ENCODE assay signal across 30 cellular contexts in genomic region chr17:48800626-48801217, GRCh38. TPM values are rescaled to one million over a fixed set of nuclear protein-coding genes. Genes with fewer than 3 reads are reported as not detected.
DNase-seq lines count a peak whose midpoint lies in the region; ATAC-seq, FAIRE-seq and TF ChIP-seq lines count a peak whose summit lies in the region.
"Had no signal": no experiment of that assay in that cellular context is flagged by ENCODE, and none has a peak within 500 bp of the region (broad histone marks: within the 10 kb centered on the region; RNA-seq: fewer than 3 reads in every experiment).

No MANE protein-coding gene starts in this region.

- no peak for DNase-seq in Right ventricle myocardium superior
- no peak for DNase-seq in left cardiac atrium
- no peak for DNase-seq in OCI-LY7 (ENCODE audit: low spot score)
- DNase-seq in colonic mucosa = peak; percentile 68
- no peak for DNase-seq in GF-D8 (lab: John Stamatoyannopoulos, UW)
- no peak for DNase-seq in RCC 7860 (ENCODE audit: low spot score)
- DNase-seq in NAMALWA (ENCODE audit: low spot score) = no peak
- no peak for DNase-seq in activated T-cell treated with anti-CD3 and anti-CD28 coated beads, Interleukin-2, amount 50 U/mL, for 1 hour
- DNase-seq: activated CD4-positive, alpha-beta T cell treated with anti-CD3 and anti-CD28 coated beads, Interleukin-2, amount 10 ng/mL, durations not matched to agents 7 days and 5 days; activated effector memory CD4-positive, alpha-beta T cell treated with anti-CD3 and anti-CD28 coated beads, Interleukin-2, amount 50 U/mL, for 16 hours; activated T-cell treated with anti-CD3 and anti-CD28 coated beads, Interleukin-2, amount 50 U/mL, for 24 hours; anterior cingulate cortex; DMS 273 treated with DMSO at 0.1 percent for 48 hours; EL; H7; NCI-H1048; NCI-H1694; NCI-H748 treated with DMSO at 0.1 percent for 48 hours; ovary; retina; stimulated activated naive CD4-positive, alpha-beta T cell treated with Interleukin-2 at 50 U/mL for 16 hours; T1000 had no signal

- H3K27me3 ChIP-seq in colonic mucosa = no peaks in the 10 kb centered on the region
- H3K27me3 ChIP-seq: hepatocyte, ovary had no signal

- H3K4me1 ChIP-seq in OCI-LY7 (ENCODE audit: insufficient read depth, low read length, poor library complexity, severe bottlenecking) (no peaks in the 10 kb centered on the region), colonic mucosa (peaks cover 12% of the 10 kb centered on the region)
- H3K4me1 ChIP-seq: breast epithelium had no signal

- 0 out of 2 replicates have a peak overlapping the region, but pooled peaks have one; percentile 1 for H2AFZ ChIP-seq in OCI-LY7 (ENCODE audit: low read length)
- H2AFZ ChIP-seq: hepatocyte had no signal

- CTCF ChIA-PET in OCI-LY7 (lab: Charles Lee; ENCODE audit: unreplicated experiment) = no interaction called here

- H4K20me1 ChIP-seq in OCI-LY7 (ENCODE audit: insufficient read depth, low read length) = no peaks in the 10 kb centered on the region

- intact Hi-C loops in Right ventricle myocardium superior (cut with DNase I) (loop anchor here (10.0 kb wide), 1 partner anchor 234 kb away; no protein-coding TSS in a partner anchor), left cardiac atrium (cut with DNase I) (loop anchor here in 1 of 2 donors (10.0 kb wide), 1 partner anchor 234 kb away; no protein-coding TSS in a partner anchor), OCI-LY7 (cut with micrococcal nuclease; ENCODE audit: unreplicated experiment) (loop anchor here (5.0 to 10.0 kb wide), 2 partner anchors 76 to 232 kb away; partner anchors contain the start of genes HOXB13, PRAC1 and PRAC2), colonic mucosa (cut with DNase I) (loop anchor here (10.0 kb wide), 1 partner anchor 234 kb away; no protein-coding TSS in a partner anchor)

- no peaks in the 10 kb centered on the region for H3K9me2 ChIP-seq in OCI-LY7 (ENCODE audit: insufficient read depth, low read length)

- TF ChIP-seq CTCF in OCI-LY7 (conservative IDR thresholded peaks at IDR 0.05; ENCODE audit: low read length) (no peak), colonic mucosa (IDR thresholded peaks at IDR 0.05) (no peak)

- POLR2A ChIA-PET in OCI-LY7 (lab: Charles Lee) = interaction anchor here (0.6 kb wide), 1 partner anchor 133 kb away, joined by 11 read pairs; no protein-coding TSS in a partner anchor

- no peak overlapping the region for H3K27ac ChIP-seq in OCI-LY7 (ENCODE audit: low read depth, low read length, poor library complexity, severe bottlenecking)
- H3K27ac ChIP-seq in colonic mucosa = peak overlapping the region; percentile 58
- H3K27ac ChIP-seq: breast epithelium, hepatocyte, ovary, skin epidermis had no signal

- H3K9ac ChIP-seq in colonic mucosa (ENCODE audit: low read depth in 2 of 2, low read length in 2 of 2) = peak overlapping the region in 1 of 2 donors; percentile 30

- peak; percentile 18 for ATAC-seq in Right ventricle myocardium superior (ENCODE audit: poor library complexity)
- ATAC-seq in left cardiac atrium = no peak
- ATAC-seq: Right ventricle myocardium inferior, WTC11 had no signal

- no peak overlapping the region for H3K4me3 ChIP-seq in OCI-LY7 (ENCODE audit: low read depth, low read length, poor library complexity, severe bottlenecking)
- H3K4me3 ChIP-seq in colonic mucosa = no peak overlapping the region
- H3K4me3 ChIP-seq: breast epithelium, hepatocyte, ovary, skin epidermis had no signal

- H3K9me3 ChIP-seq in OCI-LY7 (ENCODE audit: low read length) (no peaks in the 10 kb centered on the region), colonic mucosa (no peaks in the 10 kb centered on the region)
- H3K9me3 ChIP-seq: breast epithelium, ovary had no signal

- BruUV-seq in OCI-LY7 (replicated peaks; lab: Mats Ljungman, UMichigan) = no TSS peak

- no peaks in the 10 kb centered on the region for H3K36me3 ChIP-seq in OCI-LY7 (ENCODE audit: insufficient read depth, low read length)
- H3K36me3 ChIP-seq in colonic mucosa = no peaks in the 10 kb centered on the region
- H3K36me3 ChIP-seq: breast epithelium, ovary had no signal

- no peak overlapping the region for H3K4me2 ChIP-seq in OCI-LY7 (ENCODE audit: low read length)
- H3K4me2 ChIP-seq: hepatocyte had no signal

- no peak for FAIRE-seq in RCC 7860 (lab: Jason Lieb, UNC)
- FAIRE-seq: GM12892 had no signal

- no peaks in the 10 kb centered on the region for H3K79me2 ChIP-seq in OCI-LY7 (ENCODE audit: insufficient read depth, low read depth, low read length)
- H3K79me2 ChIP-seq: hepatocyte had no signal

RNA-seq across cellular contexts. Expression of gene TTLL6, which starts 16.3 kb away (rescaled TPM):
- not detected for total RNA-seq in Right ventricle myocardium superior
- under 1 TPM in 1 of 2 donors, not detected in 1; 0.16 TPM for total RNA-seq in left cardiac atrium
- total RNA-seq in OCI-LY7 (2014; rRNA removed; shearing (Covaris generic)) = not detected in 2 replicates
- total RNA-seq in OCI-LY7 (2022) = not detected in 2 replicates
- total RNA-seq in colonic mucosa = 10 to 100 TPM in 1 of 2 donors, 1 to 10 TPM in 1; 8.2 to 18.7 TPM
- total RNA-seq: activated CD4-positive, alpha-beta T cell treated with anti-CD3 and anti-CD28 coated beads, Interleukin-2, amount 10 ng/mL, durations not matched to agents 7 days and 5 days; lung microvascular endothelial cell; urinary bladder had no signal

RNA-seq across cellular contexts. Expression of gene CALCOCO2, which starts 30.1 kb away (rescaled TPM):
- total RNA-seq in Right ventricle myocardium superior (341 TPM), left cardiac atrium (100 to 1,000 TPM; 180 to 241 TPM), OCI-LY7 (2022) (64.5 and 77.9 TPM in 2 replicates), colonic mucosa (100 to 1,000 TPM; 187 to 232 TPM)
- total RNA-seq in OCI-LY7 (2014; rRNA removed; shearing (Covaris generic)) = 15.3 and 22.7 TPM in 2 replicates
